1 cellular context compared by ENCODE assay signal in the genomic region with DNA sequence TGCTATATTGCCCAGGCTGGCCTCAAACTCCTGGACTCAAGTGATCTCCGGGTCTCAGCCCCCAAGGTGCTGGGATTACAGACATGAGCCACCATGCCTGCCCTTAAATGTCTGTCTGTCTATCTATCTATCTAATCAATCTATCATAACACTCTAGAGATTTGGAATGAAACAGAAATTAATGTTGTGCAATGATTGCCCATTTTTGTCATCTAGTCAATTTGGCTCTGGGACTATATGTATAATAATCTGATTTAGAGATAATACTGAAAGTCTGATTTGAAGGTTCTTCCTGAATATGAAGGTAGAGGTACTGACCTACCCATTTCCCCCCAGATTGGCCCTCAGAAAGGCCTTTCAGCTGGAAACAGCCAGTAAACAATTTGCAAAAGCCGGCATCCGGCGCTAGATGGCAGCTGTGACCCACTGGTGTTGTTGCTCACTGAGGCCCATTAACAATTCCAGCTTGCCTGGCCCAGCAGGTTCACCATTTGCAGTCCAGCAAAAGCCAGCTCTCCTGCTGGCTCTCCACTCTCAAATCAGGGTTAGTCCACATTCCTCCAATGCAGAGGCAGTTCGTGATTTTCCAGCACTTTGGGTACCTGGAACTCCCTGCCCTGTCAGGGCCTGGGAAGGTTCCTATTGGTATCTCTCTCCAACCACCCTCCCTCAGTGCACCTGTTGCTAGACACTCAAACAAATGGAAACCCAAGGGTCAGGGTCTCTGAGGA.
TF ChIP-seq lines count a peak whose summit lies in the region.

No MANE protein-coding gene starts in this region.

TF ChIP-seq in HepG2, 621 proteins besides CTCF, POLR2A, EP300 and RAD21 (continued from another document and continues in another):
- TF ChIP-seq ELK4 (CRISPR knock-in tag; IDR thresholded peaks at IDR 0.05; ENCODE audit: borderline replicate concordance), result no peak
- TF ChIP-seq MIER2 (CRISPR knock-in tag; IDR thresholded peaks at IDR 0.05), result peak; percentile 44; the same call in 1 of the 2 replicates
- no peak for TF ChIP-seq PRDM15 (CRISPR knock-in tag; IDR thresholded peaks at IDR 0.05)
- TF ChIP-seq ZBED4 (CRISPR knock-in tag; IDR thresholded peaks at IDR 0.05; ENCODE audit: borderline replicate concordance), result peak; percentile 91
- TF ChIP-seq, protein P1, sequence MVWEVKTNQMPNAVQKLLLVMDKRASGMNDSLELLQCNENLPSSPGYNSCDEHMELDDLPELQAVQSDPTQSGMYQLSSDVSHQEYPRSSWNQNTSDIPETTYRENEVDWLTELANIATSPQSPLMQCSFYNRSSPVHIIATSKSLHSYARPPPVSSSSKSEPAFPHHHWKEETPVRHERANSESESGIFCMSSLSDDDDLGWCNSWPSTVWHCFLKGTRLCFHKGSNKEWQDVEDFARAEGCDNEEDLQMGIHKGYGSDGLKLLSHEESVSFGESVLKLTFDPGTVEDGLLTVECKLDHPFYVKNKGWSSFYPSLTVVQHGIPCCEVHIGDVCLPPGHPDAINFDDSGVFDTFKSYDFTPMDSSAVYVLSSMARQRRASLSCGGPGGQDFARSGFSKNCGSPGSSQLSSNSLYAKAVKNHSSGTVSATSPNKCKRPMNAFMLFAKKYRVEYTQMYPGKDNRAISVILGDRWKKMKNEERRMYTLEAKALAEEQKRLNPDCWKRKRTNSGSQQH (CRISPR knock-in tag; IDR thresholded peaks at IDR 0.05; ENCODE audit: low read depth), result peak; percentile 61; the same call in 1 of the 2 replicates
- TF ChIP-seq ZNF510 (CRISPR knock-in tag; IDR thresholded peaks at IDR 0.05; ENCODE audit: low read depth), result peak; percentile 89
- peak; percentile 57 to 64; a peak in 3 of 4 replicates for TF ChIP-seq HMGXB4 (CRISPR knock-in tag; IDR thresholded peaks at IDR 0.05; ENCODE audit: borderline replicate concordance in 1 of 2, low read depth in 1 of 2)
- no peak for TF ChIP-seq MYC (CRISPR knock-in tag; IDR thresholded peaks at IDR 0.05; ENCODE audit: borderline replicate concordance)
- peak; percentile 60 for TF ChIP-seq THAP11 (CRISPR knock-in tag; IDR thresholded peaks at IDR 0.05)
- TF ChIP-seq FOSL2 (CRISPR knock-in tag; IDR thresholded peaks at IDR 0.05), result peak; percentile 58
- no peak for TF ChIP-seq JARID2 (CRISPR knock-in tag; IDR thresholded peaks at IDR 0.05; ENCODE audit: insufficient replicate concordance)
- peak; percentile 43 for TF ChIP-seq RARA (CRISPR knock-in tag; IDR thresholded peaks at IDR 0.05)
- peak; percentile 67; the same call in 1 of the 2 replicates for TF ChIP-seq ZNF543 (CRISPR knock-in tag; IDR thresholded peaks at IDR 0.05)
- TF ChIP-seq, protein P2, sequence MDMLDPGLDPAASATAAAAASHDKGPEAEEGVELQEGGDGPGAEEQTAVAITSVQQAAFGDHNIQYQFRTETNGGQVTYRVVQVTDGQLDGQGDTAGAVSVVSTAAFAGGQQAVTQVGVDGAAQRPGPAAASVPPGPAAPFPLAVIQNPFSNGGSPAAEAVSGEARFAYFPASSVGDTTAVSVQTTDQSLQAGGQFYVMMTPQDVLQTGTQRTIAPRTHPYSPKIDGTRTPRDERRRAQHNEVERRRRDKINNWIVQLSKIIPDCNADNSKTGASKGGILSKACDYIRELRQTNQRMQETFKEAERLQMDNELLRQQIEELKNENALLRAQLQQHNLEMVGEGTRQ (IDR thresholded peaks at IDR 0.05; ENCODE audit: low read depth, low read length), result no peak
- TF ChIP-seq, protein P2 (CRISPR knock-in tag; IDR thresholded peaks at IDR 0.05; ENCODE audit: borderline replicate concordance), result no peak
- no peak for TF ChIP-seq SUZ12 (IDR thresholded peaks at IDR 0.05; ENCODE audit: low read depth, low read length)
- peak; percentile 94; the same call in 1 of the 2 replicates for TF ChIP-seq KDM3A (CRISPR knock-in tag; IDR thresholded peaks at IDR 0.05; ENCODE audit: low read depth)
- 0 out of 2 replicates have a peak, but pooled peaks have one; percentile 39 for TF ChIP-seq ZNF766 (CRISPR knock-in tag; IDR thresholded peaks at IDR 0.05; ENCODE audit: borderline replicate concordance)
- TF ChIP-seq ZNF782 (CRISPR knock-in tag; IDR thresholded peaks at IDR 0.05; ENCODE audit: borderline replicate concordance), result peak; percentile 79; the same call in 1 of the 2 replicates
- no peak for TF ChIP-seq KDM4B (CRISPR knock-in tag; IDR thresholded peaks at IDR 0.05)
- TF ChIP-seq IKZF5 (CRISPR knock-in tag; IDR thresholded peaks at IDR 0.05), result peak; percentile 73
- TF ChIP-seq, protein P3, sequence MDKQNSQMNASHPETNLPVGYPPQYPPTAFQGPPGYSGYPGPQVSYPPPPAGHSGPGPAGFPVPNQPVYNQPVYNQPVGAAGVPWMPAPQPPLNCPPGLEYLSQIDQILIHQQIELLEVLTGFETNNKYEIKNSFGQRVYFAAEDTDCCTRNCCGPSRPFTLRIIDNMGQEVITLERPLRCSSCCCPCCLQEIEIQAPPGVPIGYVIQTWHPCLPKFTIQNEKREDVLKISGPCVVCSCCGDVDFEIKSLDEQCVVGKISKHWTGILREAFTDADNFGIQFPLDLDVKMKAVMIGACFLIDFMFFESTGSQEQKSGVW (CRISPR knock-in tag; IDR thresholded peaks at IDR 0.05; ENCODE audit: borderline replicate concordance), result no peak
- TF ChIP-seq ZNF644 (CRISPR knock-in tag; IDR thresholded peaks at IDR 0.05; ENCODE audit: low read depth), result peak; percentile 56; the same call in 1 of the 2 replicates
- no peak for TF ChIP-seq SETDB1 (CRISPR knock-in tag; IDR thresholded peaks at IDR 0.05; ENCODE audit: borderline replicate concordance)
- TF ChIP-seq ZKSCAN5 (CRISPR knock-in tag; IDR thresholded peaks at IDR 0.05), result no peak
- TF ChIP-seq HDAC1 (CRISPR knock-in tag; IDR thresholded peaks at IDR 0.05), result peak; percentile 13; the same call in 1 of the 2 replicates
- TF ChIP-seq, protein P4, sequence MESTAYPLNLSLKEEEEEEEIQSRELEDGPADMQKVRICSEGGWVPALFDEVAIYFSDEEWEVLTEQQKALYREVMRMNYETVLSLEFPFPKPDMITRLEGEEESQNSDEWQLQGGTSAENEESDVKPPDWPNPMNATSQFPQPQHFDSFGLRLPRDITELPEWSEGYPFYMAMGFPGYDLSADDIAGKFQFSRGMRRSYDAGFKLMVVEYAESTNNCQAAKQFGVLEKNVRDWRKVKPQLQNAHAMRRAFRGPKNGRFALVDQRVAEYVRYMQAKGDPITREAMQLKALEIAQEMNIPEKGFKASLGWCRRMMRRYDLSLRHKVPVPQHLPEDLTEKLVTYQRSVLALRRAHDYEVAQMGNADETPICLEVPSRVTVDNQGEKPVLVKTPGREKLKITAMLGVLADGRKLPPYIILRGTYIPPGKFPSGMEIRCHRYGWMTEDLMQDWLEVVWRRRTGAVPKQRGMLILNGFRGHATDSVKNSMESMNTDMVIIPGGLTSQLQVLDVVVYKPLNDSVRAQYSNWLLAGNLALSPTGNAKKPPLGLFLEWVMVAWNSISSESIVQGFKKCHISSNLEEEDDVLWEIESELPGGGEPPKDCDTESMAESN (CRISPR knock-in tag; conservative IDR thresholded peaks at IDR 0.05), result 0 out of 2 replicates have a peak, but pooled peaks have one; percentile 28
- peak; percentile 42; the same call in 1 of the 2 replicates for TF ChIP-seq ZNF292 (CRISPR knock-in tag; IDR thresholded peaks at IDR 0.05; ENCODE audit: borderline replicate concordance, low read depth)
- TF ChIP-seq ZNF772 (CRISPR knock-in tag; IDR thresholded peaks at IDR 0.05), result peak; percentile 77; the same call in 1 of the 2 replicates
- TF ChIP-seq, protein P5, sequence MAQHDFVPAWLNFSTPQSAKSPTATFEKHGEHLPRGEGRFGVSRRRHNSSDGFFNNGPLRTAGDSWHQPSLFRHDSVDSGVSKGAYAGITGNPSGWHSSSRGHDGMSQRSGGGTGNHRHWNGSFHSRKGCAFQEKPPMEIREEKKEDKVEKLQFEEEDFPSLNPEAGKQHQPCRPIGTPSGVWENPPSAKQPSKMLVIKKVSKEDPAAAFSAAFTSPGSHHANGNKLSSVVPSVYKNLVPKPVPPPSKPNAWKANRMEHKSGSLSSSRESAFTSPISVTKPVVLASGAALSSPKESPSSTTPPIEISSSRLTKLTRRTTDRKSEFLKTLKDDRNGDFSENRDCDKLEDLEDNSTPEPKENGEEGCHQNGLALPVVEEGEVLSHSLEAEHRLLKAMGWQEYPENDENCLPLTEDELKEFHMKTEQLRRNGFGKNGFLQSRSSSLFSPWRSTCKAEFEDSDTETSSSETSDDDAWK (CRISPR knock-in tag; IDR thresholded peaks at IDR 0.05), result no peak
